In genomic region chr11:64755681-64756361, GRCh38 we compare ENCODE assay signal across 2 cellular contexts.
TF ChIP-seq lines count a peak whose summit lies in the region.

No MANE protein-coding gene starts in this region.

TF ChIP-seq in SK-N-SH, 30 proteins besides CTCF, POLR2A, EP300 and RAD21 (continued from another document):
- TF ChIP-seq REST (IDR thresholded peaks at IDR 0.05; ENCODE audit: low read depth, low read length): no peak
- no peak for TF ChIP-seq YY1 (IDR thresholded peaks at IDR 0.05; ENCODE audit: low read depth)
- TF ChIP-seq, protein P1, sequence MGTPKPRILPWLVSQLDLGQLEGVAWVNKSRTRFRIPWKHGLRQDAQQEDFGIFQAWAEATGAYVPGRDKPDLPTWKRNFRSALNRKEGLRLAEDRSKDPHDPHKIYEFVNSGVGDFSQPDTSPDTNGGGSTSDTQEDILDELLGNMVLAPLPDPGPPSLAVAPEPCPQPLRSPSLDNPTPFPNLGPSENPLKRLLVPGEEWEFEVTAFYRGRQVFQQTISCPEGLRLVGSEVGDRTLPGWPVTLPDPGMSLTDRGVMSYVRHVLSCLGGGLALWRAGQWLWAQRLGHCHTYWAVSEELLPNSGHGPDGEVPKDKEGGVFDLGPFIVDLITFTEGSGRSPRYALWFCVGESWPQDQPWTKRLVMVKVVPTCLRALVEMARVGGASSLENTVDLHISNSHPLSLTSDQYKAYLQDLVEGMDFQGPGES (IDR thresholded peaks at IDR 0.05; ENCODE audit: low read depth, low read length): no peak
- TF ChIP-seq POLR2AphosphoS5 (IDR thresholded peaks at IDR 0.05; ENCODE audit: low read depth, low read length): no peak
- TF ChIP-seq FOXJ3 (CRISPR knock-in tag; IDR thresholded peaks at IDR 0.05): no peak
- TF ChIP-seq MEF2A (IDR thresholded peaks at IDR 0.05; ENCODE audit: borderline replicate concordance, low read depth): no peak
- TF ChIP-seq ELF1 (IDR thresholded peaks at IDR 0.05): no peak

TF ChIP-seq in SK-N-SH treated with all-trans-retinoic acid at 6 μM for 48 hours, 23 proteins besides CTCF, POLR2A, EP300 and RAD21 (continued from another document):
- TF ChIP-seq, protein P2, sequence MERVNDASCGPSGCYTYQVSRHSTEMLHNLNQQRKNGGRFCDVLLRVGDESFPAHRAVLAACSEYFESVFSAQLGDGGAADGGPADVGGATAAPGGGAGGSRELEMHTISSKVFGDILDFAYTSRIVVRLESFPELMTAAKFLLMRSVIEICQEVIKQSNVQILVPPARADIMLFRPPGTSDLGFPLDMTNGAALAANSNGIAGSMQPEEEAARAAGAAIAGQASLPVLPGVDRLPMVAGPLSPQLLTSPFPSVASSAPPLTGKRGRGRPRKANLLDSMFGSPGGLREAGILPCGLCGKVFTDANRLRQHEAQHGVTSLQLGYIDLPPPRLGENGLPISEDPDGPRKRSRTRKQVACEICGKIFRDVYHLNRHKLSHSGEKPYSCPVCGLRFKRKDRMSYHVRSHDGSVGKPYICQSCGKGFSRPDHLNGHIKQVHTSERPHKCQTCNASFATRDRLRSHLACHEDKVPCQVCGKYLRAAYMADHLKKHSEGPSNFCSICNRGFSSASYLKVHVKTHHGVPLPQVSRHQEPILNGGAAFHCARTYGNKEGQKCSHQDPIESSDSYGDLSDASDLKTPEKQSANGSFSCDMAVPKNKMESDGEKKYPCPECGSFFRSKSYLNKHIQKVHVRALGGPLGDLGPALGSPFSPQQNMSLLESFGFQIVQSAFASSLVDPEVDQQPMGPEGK (CRISPR knock-in tag; IDR thresholded peaks at IDR 0.05; ENCODE audit: borderline replicate concordance): no peak
- TF ChIP-seq ARNTL (CRISPR knock-in tag; IDR thresholded peaks at IDR 0.05; ENCODE audit: borderline replicate concordance, low read depth) (no peak), ZNF565 (CRISPR knock-in tag; conservative IDR thresholded peaks at IDR 0.05; ENCODE audit: low read depth) (no peak)
